In genomic region chr1:235286667-235287066, GRCh38 we compare ENCODE assay signal across 20 cellular contexts. TPM values are rescaled to one million over a fixed set of nuclear protein-coding genes. Genes with fewer than 3 reads are reported as not detected.
DNase-seq lines count a peak whose midpoint lies in the region; ATAC-seq, FAIRE-seq and TF ChIP-seq lines count a peak whose summit lies in the region.
"Had no signal": no experiment of that assay in that cellular context is flagged by ENCODE, and none has a peak within 500 bp of the region (broad histone marks: within the 10 kb centered on the region; RNA-seq: fewer than 3 reads in every experiment).

No MANE protein-coding gene starts in this region.

- POLR2A ChIA-PET in CD4-positive, alpha-beta memory T cell (lab: Charles Lee; ENCODE audit: partially characterized antibody) = no interaction called here
- POLR2A ChIA-PET in HEK293 (lab: Yijun Ruan, JAX) = no interaction called here

- H3K4me1 Mint-ChIP-seq in CD4-positive, alpha-beta memory T cell = peaks cover 49 to 86% (median 68%) of the 10 kb centered on the region in 4 donors
- peaks cover 34 to 40% of the 10 kb centered on the region in 2 donors for H3K4me1 Mint-ChIP-seq in natural killer cell treated with Interleukin-12 subunit alpha and Interleukin-12 subunit beta and Interleukin-15 and Interleukin-18, amount 100 ng/mL, for 72 hours (ENCODE audit: low read depth in 2 of 2)

- no peaks in the 10 kb centered on the region for H3K36me3 ChIP-seq in CD4-positive, alpha-beta memory T cell (ENCODE audit: insufficient read depth, low read length)
- H3K36me3 ChIP-seq in HEK293 (ENCODE audit: control insufficient read depth in 2 of 2, insufficient read depth in 1 of 2, low read length in 2 of 2) (no peaks in the 10 kb centered on the region; a peak in 1 of 3 replicates), bronchial epithelial cell (ENCODE audit: control insufficient read depth, insufficient read depth, low read length) (no peaks in the 10 kb centered on the region), suprapubic skin (no peaks in the 10 kb centered on the region)
- H3K36me3 ChIP-seq: adrenal gland, thoracic aorta had no signal

- no peaks in the 10 kb centered on the region for H3K27me3 ChIP-seq in CD4-positive, alpha-beta memory T cell (ENCODE audit: insufficient read depth, low read length)
- H3K27me3 ChIP-seq in bronchial epithelial cell (ENCODE audit: control insufficient read depth, insufficient read depth, low read length) (no peaks in the 10 kb centered on the region), suprapubic skin (no peaks in the 10 kb centered on the region)
- H3K27me3 ChIP-seq: adrenal gland had no signal

- peak overlapping the region in 6 of 8 donors; percentile 11 to 57 (median 34) for H3K4me3 Mint-ChIP-seq in CD4-positive, alpha-beta memory T cell
- peak overlapping the region; percentile 1 for H3K4me3 Mint-ChIP-seq in natural killer cell treated with Interleukin-12 subunit alpha and Interleukin-12 subunit beta and Interleukin-15 and Interleukin-18, amount 100 ng/mL, for 72 hours

- TF ChIP-seq EP300 in suprapubic skin (IDR thresholded peaks at IDR 0.05) = no peak

- no peak for DNase-seq in CD4-positive, alpha-beta memory T cell
- DNase-seq in bronchial epithelial cell (ENCODE audit: low read depth) (peak; percentile 15), suprapubic skin (ENCODE audit: low spot score in 2 of 2) (no peak), amniotic stem cell (lab: John Stamatoyannopoulos, UW) (no peak)
- DNase-seq in natural killer cell treated with Interleukin-12 subunit alpha and Interleukin-12 subunit beta and Interleukin-15 and Interleukin-18, amount 100 ng/mL, for 72 hours (ENCODE audit: low spot score) = no peak
- DNase-seq: activated CD4-positive, alpha-beta T cell treated with anti-CD3 and anti-CD28 coated beads for 48 hours; adrenal gland; DMS 273 treated with DMSO at 0.1 percent for 48 hours; GF-D8; NCI-H1930; NCI-H446 treated with DMSO at 0.1 percent for 48 hours; nucleus accumbens; SHP77 treated with DMSO at 0.1 percent for 48 hours; T1000 had no signal

- ATAC-seq in natural killer cell treated with Interleukin-12 subunit alpha and Interleukin-12 subunit beta and Interleukin-15 and Interleukin-18, amount 100 ng/mL, for 72 hours = peak in 1 of 2 donors; percentile 41
- no peak for ATAC-seq in GM18909 (IDR thresholded peaks at IDR 0.05; ENCODE audit: poor library complexity, unreplicated experiment)
- ATAC-seq: left lobe of liver, sciatic nerve had no signal

- H3K4me1 ChIP-seq in CD4-positive, alpha-beta memory T cell (ENCODE audit: insufficient read depth, low read length) = peaks cover 87% of the 10 kb centered on the region
- H3K4me1 ChIP-seq in HEK293 (ENCODE audit: control insufficient read depth, insufficient read depth, low read length) = peaks cover 16% of the 10 kb centered on the region; the same call in 1 of the 2 replicates
- H3K4me1 ChIP-seq in suprapubic skin = peaks cover 28% of the 10 kb centered on the region

- FAIRE-seq in bronchial epithelial cell (lab: Jason Lieb, UNC) = no peak
- FAIRE-seq: GM12892 had no signal

- 71% methylated on average over 1 of the region's 1 CpG for WGBS in suprapubic skin

- peaks cover 0 to 15% of the 10 kb centered on the region in 2 donors for H3K36me3 Mint-ChIP-seq in CD4-positive, alpha-beta memory T cell
- H3K36me3 Mint-ChIP-seq in natural killer cell treated with Interleukin-12 subunit alpha and Interleukin-12 subunit beta and Interleukin-15 and Interleukin-18, amount 100 ng/mL, for 72 hours = no peaks in the 10 kb centered on the region

- no peaks in the 10 kb centered on the region for H3K9me3 ChIP-seq in CD4-positive, alpha-beta memory T cell (ENCODE audit: control insufficient read depth in 1 of 2, low read length in 2 of 2)
- H3K9me3 ChIP-seq in HEK293 (ENCODE audit: control insufficient read depth, insufficient read depth, low read depth, low read length) (no peaks in the 10 kb centered on the region), suprapubic skin (no peaks in the 10 kb centered on the region)
- H3K9me3 ChIP-seq: adrenal gland, thoracic aorta had no signal

- no peak for TF ChIP-seq CTCF in HEK293 (tag by site-specific recombination; IDR thresholded peaks at IDR 0.05)
- TF ChIP-seq CTCF in bronchial epithelial cell (IDR thresholded peaks at IDR 0.05; ENCODE audit: insufficient read depth, low read length, severe bottlenecking) = no peak
- TF ChIP-seq CTCF in suprapubic skin (IDR thresholded peaks at IDR 0.05) = no peak

- H3K4me3 ChIP-seq in CD4-positive, alpha-beta memory T cell (ENCODE audit: low read length in 2 of 2) = no peak overlapping the region
- no peak overlapping the region for H3K4me3 ChIP-seq in HEK293 (ENCODE audit: low read depth, low read length)
- H3K4me3 ChIP-seq in bronchial epithelial cell (ENCODE audit: low read depth, low read length) = no peak overlapping the region
- no peak overlapping the region for H3K4me3 ChIP-seq in suprapubic skin
- H3K4me3 ChIP-seq: adrenal gland, thoracic aorta had no signal

- CTCF ChIA-PET in CD4-positive, alpha-beta memory T cell (lab: Charles Lee; ENCODE audit: partially characterized antibody) = interaction anchor here (0.6 to 1.0 kb wide), 2 partner anchors 105 to 129 kb away, joined by 4 read pairs; no protein-coding TSS in a partner anchor
- CTCF ChIA-PET in HEK293 (lab: Yijun Ruan, JAX) = interaction anchor here (0.6 to 1.1 kb wide), 2 partner anchors 127 to 129 kb away, joined by 4 to 5 read pairs; no protein-coding TSS in a partner anchor

- H3K27ac Mint-ChIP-seq in CD4-positive, alpha-beta memory T cell = peak overlapping the region in 4 of 7 donors; percentile 8 to 88 (median 34)
- peak overlapping the region; percentile 0 to 3 for H3K27ac Mint-ChIP-seq in natural killer cell treated with Interleukin-12 subunit alpha and Interleukin-12 subunit beta and Interleukin-15 and Interleukin-18, amount 100 ng/mL, for 72 hours

- no peak overlapping the region for H3K27ac ChIP-seq in CD4-positive, alpha-beta memory T cell (ENCODE audit: low read depth, low read length)
- 0 out of 2 replicates have a peak overlapping the region, but pooled peaks have one; percentile 16 for H3K27ac ChIP-seq in HEK293 (ENCODE audit: extremely low read depth, low read depth, low read length)
- no peak overlapping the region for H3K27ac ChIP-seq in suprapubic skin
- H3K27ac ChIP-seq: thoracic aorta had no signal

- H3K27me3 Mint-ChIP-seq in CD4-positive, alpha-beta memory T cell = no peaks in the 10 kb centered on the region
- H3K27me3 Mint-ChIP-seq in natural killer cell treated with Interleukin-12 subunit alpha and Interleukin-12 subunit beta and Interleukin-15 and Interleukin-18, amount 100 ng/mL, for 72 hours = no peaks in the 10 kb centered on the region

- no peak for TF ChIP-seq POLR2A in suprapubic skin (IDR thresholded peaks at IDR 0.05)

- H3K9me3 Mint-ChIP-seq in CD4-positive, alpha-beta memory T cell = no peaks in the 10 kb centered on the region
- no peaks in the 10 kb centered on the region for H3K9me3 Mint-ChIP-seq in natural killer cell treated with Interleukin-12 subunit alpha and Interleukin-12 subunit beta and Interleukin-15 and Interleukin-18, amount 100 ng/mL, for 72 hours

- intact Hi-C loops in CD4-positive, alpha-beta memory T cell (cut with micrococcal nuclease) = loop anchor here (2.0 kb wide), 1 partner anchor 14 kb away; no protein-coding TSS in a partner anchor

TF ChIP-seq in HEK293, 187 proteins besides CTCF, POLR2A, EP300 and RAD21 (continues in another document):
- TF ChIP-seq KLF16 (tag by site-specific recombination; IDR thresholded peaks at IDR 0.05) (no peak), ZBTB17 (tag by site-specific recombination; IDR thresholded peaks at IDR 0.05) (0 out of 2 replicates have a peak, but pooled peaks have one; percentile 17), ZBTB49 (tag by site-specific recombination; IDR thresholded peaks at IDR 0.05; ENCODE audit: low read depth) (no peak), ZBTB20 (tag by site-specific recombination; IDR thresholded peaks at IDR 0.05) (no peak), GLI2 (tag by site-specific recombination; IDR thresholded peaks at IDR 0.05; ENCODE audit: borderline replicate concordance, low read depth) (no peak), BCL11A (tag by site-specific recombination; IDR thresholded peaks at IDR 0.05; ENCODE audit: low read depth) (no peak), ZNF76 (tag by site-specific recombination; IDR thresholded peaks at IDR 0.05; ENCODE audit: borderline replicate concordance, low read depth) (no peak), ZNF548 (tag by site-specific recombination; IDR thresholded peaks at IDR 0.05) (no peak), ZNF529 (tag by site-specific recombination; IDR thresholded peaks at IDR 0.05; ENCODE audit: insufficient replicate concordance) (no peak), ZBTB21 (tag by site-specific recombination; IDR thresholded peaks at IDR 0.05) (no peak), ZNF510 (tag by site-specific recombination; IDR thresholded peaks at IDR 0.05; ENCODE audit: insufficient replicate concordance) (peak; percentile 18)

RNA-seq across cellular contexts. Expression of gene ARID4B, which starts 41.3 kb away (rescaled TPM):
- 10 to 100 TPM; 95.5 to 99.5 TPM for total RNA-seq in CD4-positive, alpha-beta memory T cell
- polyA plus RNA-seq in CD4-positive, alpha-beta memory T cell = 10 to 100 TPM; 34.8 to 86.1 TPM
- total RNA-seq in bronchial epithelial cell = 11.8 and 37.9 TPM in 2 replicates
- 10 to 100 TPM; 74.2 to 79.2 TPM for total RNA-seq in natural killer cell treated with Interleukin-12 subunit alpha and Interleukin-12 subunit beta and Interleukin-15 and Interleukin-18, amount 100 ng/mL, for 72 hours
- total RNA-seq in suprapubic skin = 10 to 100 TPM; 21.4 to 62.7 (median 31.8) TPM

RNA-seq across cellular contexts. Expression of gene GGPS1, which starts 41.7 kb away (rescaled TPM):
- total RNA-seq in CD4-positive, alpha-beta memory T cell = 10 to 100 TPM; 50.3 to 52.5 TPM
- polyA plus RNA-seq in CD4-positive, alpha-beta memory T cell = 10 to 100 TPM; 77.9 to 79.5 TPM
- total RNA-seq in bronchial epithelial cell = 21.6 and 25.3 TPM in 2 replicates
- 10 to 100 TPM; 19.0 to 23.7 TPM for total RNA-seq in natural killer cell treated with Interleukin-12 subunit alpha and Interleukin-12 subunit beta and Interleukin-15 and Interleukin-18, amount 100 ng/mL, for 72 hours
- 10 to 100 TPM; 18.9 to 26.5 (median 21.4) TPM for total RNA-seq in suprapubic skin
